23 cellular contexts compared by ENCODE assay signal in the genomic region with DNA sequence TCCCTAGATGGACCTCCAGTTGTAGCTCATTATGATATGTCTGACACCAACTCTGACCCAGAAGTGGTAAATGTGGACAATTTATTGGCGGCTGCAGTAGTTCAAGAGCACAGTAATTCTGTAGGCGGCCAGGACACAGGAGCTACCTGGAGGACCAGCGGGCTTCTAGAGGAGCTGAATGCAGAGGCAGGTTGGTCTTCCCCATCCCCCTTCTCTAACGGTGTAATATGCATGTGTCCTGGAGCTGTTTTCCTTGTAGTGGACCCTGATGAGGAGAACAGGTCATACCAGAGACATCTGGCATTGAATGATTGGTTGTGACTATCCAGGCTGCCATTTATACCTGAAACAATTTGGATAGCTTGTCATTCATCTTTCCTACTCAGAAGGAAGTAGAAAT.
DNase-seq lines count a peak whose midpoint lies in the region; ATAC-seq, FAIRE-seq and TF ChIP-seq lines count a peak whose summit lies in the region.
"Had no signal": no experiment of that assay in that cellular context is flagged by ENCODE, and none has a peak within 500 bp of the region (broad histone marks: within the 10 kb centered on the region; RNA-seq: fewer than 3 reads in every experiment).

No MANE protein-coding gene starts in this region.

- H3K27ac Mint-ChIP-seq in activated naive CD4-positive, alpha-beta T cell treated with anti-CD3 and anti-CD28 coated beads, Interleukin-2, amount 10 ng/mL, durations not matched to agents 7 days and 5 days, result peak overlapping the region; percentile 9
- peak overlapping the region; percentile 62 for H3K27ac Mint-ChIP-seq in mesothelial cell of epicardium

- no peaks in the 10 kb centered on the region for H3K79me1 ChIP-seq in trophoblast cell (ENCODE audit: low read length)

- no peak overlapping the region for H3K23ac ChIP-seq in trophoblast cell (ENCODE audit: low read length)

- no peak overlapping the region for H3K14ac ChIP-seq in trophoblast cell (ENCODE audit: low read length)

- no peak overlapping the region for H3K4me3 ChIP-seq in bronchial epithelial cell (ENCODE audit: low read depth, low read length)
- H3K4me3 ChIP-seq in trophoblast cell (ENCODE audit: low read depth, low read length), result no peak overlapping the region

- WGBS in trophoblast cell (ENCODE audit: extremely low coverage, insufficient coverage, insufficient read length), result no CpG with 5 or more reads among the region's 4 CpGs

- CTCF ChIA-PET in activated naive CD4-positive, alpha-beta T cell treated with anti-CD3 and anti-CD28 coated beads, Interleukin-2, amount 10 ng/mL, durations not matched to agents 7 days and 5 days (lab: Charles Lee), result interaction anchor here (0.6 to 1.4 kb wide), 4 partner anchors 10 to 95 kb away, joined by 3 to 4 read pairs (median 4); no protein-coding TSS in a partner anchor

- H3K4me1 Mint-ChIP-seq in activated naive CD4-positive, alpha-beta T cell treated with anti-CD3 and anti-CD28 coated beads, Interleukin-2, amount 10 ng/mL, durations not matched to agents 7 days and 5 days, result peaks cover 20% of the 10 kb centered on the region
- H3K4me1 Mint-ChIP-seq in mesothelial cell of epicardium, result peaks cover 13% of the 10 kb centered on the region

- H3K36me3 ChIP-seq in bronchial epithelial cell (ENCODE audit: control insufficient read depth, insufficient read depth, low read length), result no peaks in the 10 kb centered on the region
- H3K36me3 ChIP-seq in trophoblast cell (ENCODE audit: control insufficient read depth in 1 of 2, insufficient read depth in 2 of 2, low read length in 2 of 2), result peaks cover 0 to 1% of the 10 kb centered on the region in 2 experiments

- peaks cover 3 to 4% of the 10 kb centered on the region in 2 experiments for H3K4me1 ChIP-seq in trophoblast cell (ENCODE audit: control insufficient read depth in 1 of 2, insufficient read depth in 2 of 2, low read length in 2 of 2)

- no peak overlapping the region for H2BK5ac ChIP-seq in trophoblast cell (ENCODE audit: low read depth, low read length, poor library complexity)

- no peak overlapping the region for H2AFZ ChIP-seq in trophoblast cell (ENCODE audit: insufficient read depth, low read length, poor library complexity)

- ATAC-seq in HG03469 (IDR thresholded peaks at IDR 0.05; ENCODE audit: unreplicated experiment), result no peak
- ATAC-seq: PC-3 had no signal

- H3K27ac ChIP-seq in trophoblast cell (ENCODE audit: low read depth, low read length), result no peak overlapping the region

- peaks cover 38% of the 10 kb centered on the region for H3K36me3 Mint-ChIP-seq in activated naive CD4-positive, alpha-beta T cell treated with anti-CD3 and anti-CD28 coated beads, Interleukin-2, amount 10 ng/mL, durations not matched to agents 7 days and 5 days
- peaks cover 5% of the 10 kb centered on the region for H3K36me3 Mint-ChIP-seq in mesothelial cell of epicardium

- no peaks in the 10 kb centered on the region for H3K9me3 Mint-ChIP-seq in activated naive CD4-positive, alpha-beta T cell treated with anti-CD3 and anti-CD28 coated beads, Interleukin-2, amount 10 ng/mL, durations not matched to agents 7 days and 5 days
- no peaks in the 10 kb centered on the region for H3K9me3 Mint-ChIP-seq in mesothelial cell of epicardium
- H3K9me3 Mint-ChIP-seq: CD4-positive, alpha-beta memory T cell had no signal

- H3K4me2 ChIP-seq in trophoblast cell (ENCODE audit: low read length), result no peak overlapping the region

- H3K4ac ChIP-seq in trophoblast cell (ENCODE audit: low read depth, low read length), result no peak overlapping the region

- H3K4me3 Mint-ChIP-seq in activated naive CD4-positive, alpha-beta T cell treated with anti-CD3 and anti-CD28 coated beads, Interleukin-2, amount 10 ng/mL, durations not matched to agents 7 days and 5 days, result no peak overlapping the region
- no peak overlapping the region for H3K4me3 Mint-ChIP-seq in mesothelial cell of epicardium
- H3K4me3 Mint-ChIP-seq: CD4-positive, alpha-beta memory T cell had no signal

- TF ChIP-seq CTCF in bronchial epithelial cell (IDR thresholded peaks at IDR 0.05; ENCODE audit: insufficient read depth, low read length, severe bottlenecking) (no peak), mesothelial cell of epicardium (IDR thresholded peaks at IDR 0.05; ENCODE audit: unreplicated experiment) (no peak)

- no peak overlapping the region for H4K12ac ChIP-seq in trophoblast cell (ENCODE audit: low read depth, low read length)

- H4K8ac ChIP-seq in trophoblast cell (ENCODE audit: low read depth, low read length), result no peak overlapping the region

- H3K18ac ChIP-seq in trophoblast cell (ENCODE audit: low read length), result no peak overlapping the region

- H3K9ac ChIP-seq in trophoblast cell (ENCODE audit: low read length), result no peak overlapping the region

- H3K9me3 ChIP-seq in trophoblast cell (ENCODE audit: insufficient read depth, low read depth, low read length), result no peaks in the 10 kb centered on the region

- no peak overlapping the region for H2BK12ac ChIP-seq in trophoblast cell (ENCODE audit: low read length)

- FAIRE-seq in bronchial epithelial cell (lab: Jason Lieb, UNC), result peak; percentile 52
- FAIRE-seq: A204.1, GM12892, GM18507, H1 had no signal

- H2BK120ac ChIP-seq in trophoblast cell (ENCODE audit: insufficient read depth, low read length, poor library complexity), result no peak overlapping the region

- no peak overlapping the region for H2AK5ac ChIP-seq in trophoblast cell (ENCODE audit: low read length)

- no peaks in the 10 kb centered on the region for H3K79me2 ChIP-seq in trophoblast cell (ENCODE audit: control insufficient read depth, insufficient read depth, low read length, poor library complexity)

- H4K91ac ChIP-seq in trophoblast cell (ENCODE audit: low read depth, low read length), result no peak overlapping the region

- H3K27me3 Mint-ChIP-seq in activated naive CD4-positive, alpha-beta T cell treated with anti-CD3 and anti-CD28 coated beads, Interleukin-2, amount 10 ng/mL, durations not matched to agents 7 days and 5 days, result no peaks in the 10 kb centered on the region
- no peaks in the 10 kb centered on the region for H3K27me3 Mint-ChIP-seq in mesothelial cell of epicardium (ENCODE audit: low read depth)
- H3K27me3 Mint-ChIP-seq: CD4-positive, alpha-beta memory T cell had no signal

- DNase-seq in activated naive CD4-positive, alpha-beta T cell treated with anti-CD3 and anti-CD28 coated beads, Interleukin-2, amount 10 ng/mL, durations not matched to agents 7 days and 5 days, result no peak
- no peak for DNase-seq in activated naive CD4-positive, alpha-beta T cell (lab: John Stamatoyannopoulos, UW)
- no peak for DNase-seq in bronchial epithelial cell (ENCODE audit: low read depth)
- DNase-seq in mesothelial cell of epicardium (ENCODE audit: low spot score in 2 of 2, unreplicated experiment in 2 of 2), result no peak
- no peak for DNase-seq in epidermal melanocyte (ENCODE audit: insufficient read length, low spot score)
- no peak for DNase-seq in trophoblast cell
- no peak for DNase-seq in OCI-M2 (lab: John Stamatoyannopoulos, UW; ENCODE audit: unreplicated experiment)
- DNase-seq: CD4-positive, alpha-beta memory T cell; DMS53; EL; KG1; MV-4-11; NCI-H1694 treated with DMSO at 0.1 percent for 48 hours; NCI-H2227 treated with DMSO at 0.1 percent for 48 hours; NCI-H510A treated with DMSO at 0.1 percent for 48 hours; PC-3; RPMI8226; SIG-M5 had no signal

- H3K27me3 ChIP-seq in bronchial epithelial cell (ENCODE audit: control insufficient read depth, insufficient read depth, low read length), result no peaks in the 10 kb centered on the region
- no peaks in the 10 kb centered on the region for H3K27me3 ChIP-seq in trophoblast cell (ENCODE audit: insufficient read depth, low read length)
